ENCODE assay signal across 1 cellular context in genomic region chr2:161165266-161165665, GRCh38.
A peak's percentile ranks its signal among the peaks of the same experiment; 100 is the strongest.
TF ChIP-seq lines count a peak whose summit lies in the region.

No MANE protein-coding gene starts in this region.

TF ChIP-seq in HepG2, 621 proteins besides CTCF, POLR2A, EP300 and RAD21:
- TF ChIP-seq RBFOX2 (IDR thresholded peaks at IDR 0.05; ENCODE audit: low read depth, low read length) (peak; percentile 59; the same call in 1 of the 2 replicates), RFX1 (IDR thresholded peaks at IDR 0.05) (no peak), ATAD3A (CRISPR knock-in tag; IDR thresholded peaks at IDR 0.05) (no peak), MTF1 (CRISPR knock-in tag; IDR thresholded peaks at IDR 0.05) (no peak), SMAD1 (CRISPR knock-in tag; IDR thresholded peaks at IDR 0.05; ENCODE audit: borderline replicate concordance, low read depth) (no peak)
- TF ChIP-seq, protein P1, sequence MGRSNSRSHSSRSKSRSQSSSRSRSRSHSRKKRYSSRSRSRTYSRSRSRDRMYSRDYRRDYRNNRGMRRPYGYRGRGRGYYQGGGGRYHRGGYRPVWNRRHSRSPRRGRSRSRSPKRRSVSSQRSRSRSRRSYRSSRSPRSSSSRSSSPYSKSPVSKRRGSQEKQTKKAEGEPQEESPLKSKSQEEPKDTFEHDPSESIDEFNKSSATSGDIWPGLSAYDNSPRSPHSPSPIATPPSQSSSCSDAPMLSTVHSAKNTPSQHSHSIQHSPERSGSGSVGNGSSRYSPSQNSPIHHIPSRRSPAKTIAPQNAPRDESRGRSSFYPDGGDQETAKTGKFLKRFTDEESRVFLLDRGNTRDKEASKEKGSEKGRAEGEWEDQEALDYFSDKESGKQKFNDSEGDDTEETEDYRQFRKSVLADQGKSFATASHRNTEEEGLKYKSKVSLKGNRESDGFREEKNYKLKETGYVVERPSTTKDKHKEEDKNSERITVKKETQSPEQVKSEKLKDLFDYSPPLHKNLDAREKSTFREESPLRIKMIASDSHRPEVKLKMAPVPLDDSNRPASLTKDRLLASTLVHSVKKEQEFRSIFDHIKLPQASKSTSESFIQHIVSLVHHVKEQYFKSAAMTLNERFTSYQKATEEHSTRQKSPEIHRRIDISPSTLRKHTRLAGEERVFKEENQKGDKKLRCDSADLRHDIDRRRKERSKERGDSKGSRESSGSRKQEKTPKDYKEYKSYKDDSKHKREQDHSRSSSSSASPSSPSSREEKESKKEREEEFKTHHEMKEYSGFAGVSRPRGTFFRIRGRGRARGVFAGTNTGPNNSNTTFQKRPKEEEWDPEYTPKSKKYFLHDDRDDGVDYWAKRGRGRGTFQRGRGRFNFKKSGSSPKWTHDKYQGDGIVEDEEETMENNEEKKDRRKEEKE (IDR thresholded peaks at IDR 0.05), result no peak
- TF ChIP-seq, protein P2, sequence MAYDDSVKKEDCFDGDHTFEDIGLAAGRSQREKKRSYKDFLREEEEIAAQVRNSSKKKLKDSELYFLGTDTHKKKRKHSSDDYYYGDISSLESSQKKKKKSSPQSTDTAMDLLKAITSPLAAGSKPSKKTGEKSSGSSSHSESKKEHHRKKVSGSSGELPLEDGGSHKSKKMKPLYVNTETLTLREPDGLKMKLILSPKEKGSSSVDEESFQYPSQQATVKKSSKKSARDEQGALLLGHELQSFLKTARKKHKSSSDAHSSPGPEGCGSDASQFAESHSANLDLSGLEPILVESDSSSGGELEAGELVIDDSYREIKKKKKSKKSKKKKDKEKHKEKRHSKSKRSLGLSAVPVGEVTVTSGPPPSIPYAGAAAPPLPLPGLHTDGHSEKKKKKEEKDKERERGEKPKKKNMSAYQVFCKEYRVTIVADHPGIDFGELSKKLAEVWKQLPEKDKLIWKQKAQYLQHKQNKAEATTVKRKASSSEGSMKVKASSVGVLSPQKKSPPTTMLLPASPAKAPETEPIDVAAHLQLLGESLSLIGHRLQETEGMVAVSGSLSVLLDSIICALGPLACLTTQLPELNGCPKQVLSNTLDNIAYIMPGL (CRISPR knock-in tag; IDR thresholded peaks at IDR 0.05; ENCODE audit: borderline replicate concordance in 1 of 2, low read depth in 1 of 2), result no peak
